Comparison of ENCODE assay signal across 12 cellular contexts in genomic region chr14:64746298-64747250, GRCh38. TPM values are rescaled to one million over a fixed set of nuclear protein-coding genes. Genes with fewer than 3 reads are reported as not detected.
A peak's percentile ranks its signal among the peaks of the same experiment; 100 is the strongest.
DNase-seq lines count a peak whose midpoint lies in the region; ATAC-seq, FAIRE-seq and TF ChIP-seq lines count a peak whose summit lies in the region.
"Had no signal": no experiment of that assay in that cellular context is flagged by ENCODE, and none has a peak within 500 bp of the region (broad histone marks: within the 10 kb centered on the region; RNA-seq: fewer than 3 reads in every experiment).

No MANE protein-coding gene starts in this region.

- DNase-seq in activated naive CD4-positive, alpha-beta T cell treated with anti-CD3 and anti-CD28 coated beads, Interleukin-2, amount 10 ng/mL, durations not matched to agents 7 days and 5 days = no peak
- DNase-seq in esophagus muscularis mucosa (ENCODE audit: extremely low spot score) (no peak), nephron progenitor cell (no peak), urothelium cell line (ENCODE audit: low spot score) (no peak), NCI-H1930 (lab: John Stamatoyannopoulos, UW) (no peak), left colon (no peak)
- DNase-seq: activated CD8-positive, alpha-beta memory T cell treated with anti-CD3 and anti-CD28 coated beads, Interleukin-2, amount 50 U/mL, for 48 hours; DMS79 had no signal

- H3K9me3 Mint-ChIP-seq in activated naive CD4-positive, alpha-beta T cell treated with anti-CD3 and anti-CD28 coated beads, Interleukin-2, amount 50 U/mL, for 24 hours = no peaks in the 10 kb centered on the region
- no peaks in the 10 kb centered on the region for H3K9me3 Mint-ChIP-seq in activated naive CD4-positive, alpha-beta T cell treated with anti-CD3 and anti-CD28 coated beads, Interleukin-2, amount 10 ng/mL, durations not matched to agents 7 days and 5 days
- H3K9me3 Mint-ChIP-seq in nephron progenitor cell = no peaks in the 10 kb centered on the region

- no peak overlapping the region for H3K4me3 Mint-ChIP-seq in activated naive CD4-positive, alpha-beta T cell treated with anti-CD3 and anti-CD28 coated beads, Interleukin-2, amount 50 U/mL, for 24 hours
- no peak overlapping the region for H3K4me3 Mint-ChIP-seq in activated naive CD4-positive, alpha-beta T cell treated with anti-CD3 and anti-CD28 coated beads, Interleukin-2, amount 10 ng/mL, durations not matched to agents 7 days and 5 days
- no peak overlapping the region for H3K4me3 Mint-ChIP-seq in nephron progenitor cell

- peak overlapping the region; percentile 51 for H3K27ac Mint-ChIP-seq in activated naive CD4-positive, alpha-beta T cell treated with anti-CD3 and anti-CD28 coated beads, Interleukin-2, amount 50 U/mL, for 24 hours
- H3K27ac Mint-ChIP-seq in activated naive CD4-positive, alpha-beta T cell treated with anti-CD3 and anti-CD28 coated beads, Interleukin-2, amount 10 ng/mL, durations not matched to agents 7 days and 5 days = no peak overlapping the region
- H3K27ac Mint-ChIP-seq in nephron progenitor cell = peak overlapping the region; percentile 76

- H3K27me3 Mint-ChIP-seq in activated naive CD4-positive, alpha-beta T cell treated with anti-CD3 and anti-CD28 coated beads, Interleukin-2, amount 50 U/mL, for 24 hours = no peaks in the 10 kb centered on the region
- peaks cover 25% of the 10 kb centered on the region for H3K27me3 Mint-ChIP-seq in activated naive CD4-positive, alpha-beta T cell treated with anti-CD3 and anti-CD28 coated beads, Interleukin-2, amount 10 ng/mL, durations not matched to agents 7 days and 5 days
- no peaks in the 10 kb centered on the region for H3K27me3 Mint-ChIP-seq in nephron progenitor cell (ENCODE audit: low read depth, poor library complexity)

- ATAC-seq in left colon (no peak), HG03378 (IDR thresholded peaks at IDR 0.05; ENCODE audit: unreplicated experiment) (no peak)
- ATAC-seq: Panc1 had no signal

- no peak for TF ChIP-seq POLR2A in esophagus muscularis mucosa (IDR thresholded peaks at IDR 0.05; ENCODE audit: low read depth)

- H3K36me3 ChIP-seq in esophagus muscularis mucosa = peaks cover 20 to 57% (median 52%) of the 10 kb centered on the region in 4 donors

- CTCF ChIA-PET in activated naive CD4-positive, alpha-beta T cell treated with anti-CD3 and anti-CD28 coated beads, Interleukin-2, amount 10 ng/mL, durations not matched to agents 7 days and 5 days (lab: Charles Lee) = no interaction called here

- H3K27ac ChIP-seq in esophagus muscularis mucosa (replicated peaks in 1 of 4) = peak overlapping the region in 3 of 4 donors; percentile 12 to 29 (median 19)

- H3K9me3 ChIP-seq in esophagus muscularis mucosa = no peaks in the 10 kb centered on the region
- H3K9me3 ChIP-seq: A549 had no signal

- H3K4me1 ChIP-seq in esophagus muscularis mucosa = peaks cover 15 to 20% (median 17%) of the 10 kb centered on the region in 4 donors

- H3K4me1 Mint-ChIP-seq in activated naive CD4-positive, alpha-beta T cell treated with anti-CD3 and anti-CD28 coated beads, Interleukin-2, amount 50 U/mL, for 24 hours = peaks cover 9% of the 10 kb centered on the region
- H3K4me1 Mint-ChIP-seq in activated naive CD4-positive, alpha-beta T cell treated with anti-CD3 and anti-CD28 coated beads, Interleukin-2, amount 10 ng/mL, durations not matched to agents 7 days and 5 days = peaks cover 24% of the 10 kb centered on the region
- peaks cover 37% of the 10 kb centered on the region for H3K4me1 Mint-ChIP-seq in nephron progenitor cell

- no peak overlapping the region for H3K4me3 ChIP-seq in esophagus muscularis mucosa
- H3K4me3 ChIP-seq: A549 had no signal

- TF ChIP-seq EP300 in esophagus muscularis mucosa (IDR thresholded peaks at IDR 0.05) = no peak

- intact Hi-C loops in esophagus muscularis mucosa (cut with DNase I) (loop anchor here (5.0 kb wide), 1 partner anchor 74 kb away; no protein-coding TSS in a partner anchor), left colon (cut with DNase I, micrococcal nuclease) (no loop called here)

- WGBS in esophagus muscularis mucosa = 59% methylated on average over 12 of the region's 12 CpGs

- H3K36me3 Mint-ChIP-seq in activated naive CD4-positive, alpha-beta T cell treated with anti-CD3 and anti-CD28 coated beads, Interleukin-2, amount 50 U/mL, for 24 hours = no peaks in the 10 kb centered on the region
- H3K36me3 Mint-ChIP-seq in activated naive CD4-positive, alpha-beta T cell treated with anti-CD3 and anti-CD28 coated beads, Interleukin-2, amount 10 ng/mL, durations not matched to agents 7 days and 5 days = peaks cover 27% of the 10 kb centered on the region
- peaks cover 63% of the 10 kb centered on the region for H3K36me3 Mint-ChIP-seq in nephron progenitor cell (ENCODE audit: low read depth)

- peak; percentile 80 for FAIRE-seq in urothelium cell line (lab: Jason Lieb, UNC)
- FAIRE-seq: A549 had no signal

- no peak for TF ChIP-seq CTCF in esophagus muscularis mucosa (IDR thresholded peaks at IDR 0.05)
- no peak for TF ChIP-seq CTCF in nephron progenitor cell (IDR thresholded peaks at IDR 0.05)

- no peaks in the 10 kb centered on the region for H3K27me3 ChIP-seq in esophagus muscularis mucosa

RNA-seq across cellular contexts. Expression of gene PLEKHG3, which starts 42.4 kb away (rescaled TPM):
- total RNA-seq in esophagus muscularis mucosa (10 to 100 TPM; 21.7 to 66.7 (median 35.1) TPM), left colon (10 to 100 TPM; 79.3 to 90.1 TPM)
